1 cellular context compared by ENCODE assay signal in the genomic region with DNA sequence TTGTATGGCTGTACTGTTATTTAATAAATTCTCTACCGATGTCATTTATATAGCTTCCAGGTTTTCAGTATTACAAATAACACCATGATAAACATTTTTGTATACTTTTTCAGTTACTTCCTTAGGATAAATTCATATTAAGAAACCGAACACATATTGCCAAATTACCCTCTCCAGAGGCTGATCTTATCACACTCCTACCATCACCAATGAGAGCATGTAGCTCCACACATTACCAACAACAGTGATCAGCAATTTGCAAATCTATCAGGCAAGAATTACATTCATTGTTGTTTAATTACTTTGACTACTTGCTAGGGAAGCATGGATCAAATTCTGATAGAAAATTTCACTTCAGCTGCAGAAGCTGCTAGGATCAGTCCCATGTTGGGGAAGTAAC.
TF ChIP-seq lines count a peak whose summit lies in the region.

No MANE protein-coding gene starts in this region.

TF ChIP-seq in K562, 482 proteins besides CTCF, POLR2A, EP300 and RAD21:
- TF ChIP-seq KDM5B (IDR thresholded peaks at IDR 0.05; ENCODE audit: insufficient replicate concordance, low read depth, low read length) (no peak), HDAC6 (IDR thresholded peaks at IDR 0.05; ENCODE audit: low read depth, low read length) (no peak), ZNF175 (CRISPR knock-in tag; IDR thresholded peaks at IDR 0.05; ENCODE audit: low read depth) (no peak), ZNF318 (IDR thresholded peaks at IDR 0.05; ENCODE audit: borderline replicate concordance in 1 of 2, low read depth in 1 of 2) (no peak), ASH1L (IDR thresholded peaks at IDR 0.05; ENCODE audit: borderline replicate concordance, low read depth, partially characterized antibody) (no peak), CREB1 (IDR thresholded peaks at IDR 0.05) (no peak), CREB1 (CRISPR knock-in tag; IDR thresholded peaks at IDR 0.05) (no peak), FOXJ2 (tag; IDR thresholded peaks at IDR 0.05) (no peak), TAF15 (IDR thresholded peaks at IDR 0.05; ENCODE audit: low read depth, low read length) (no peak), SPI1 (IDR thresholded peaks at IDR 0.05; ENCODE audit: borderline replicate concordance, low read depth, low read length) (no peak), ZNF780A (CRISPR knock-in tag; IDR thresholded peaks at IDR 0.05) (no peak), MLX (CRISPR knock-in tag; conservative IDR thresholded peaks at IDR 0.05) (no peak), ZEB2 (IDR thresholded peaks at IDR 0.05) (no peak), ZNF445 (CRISPR knock-in tag; IDR thresholded peaks at IDR 0.05; ENCODE audit: low read depth) (no peak), ZNF124 (CRISPR knock-in tag; IDR thresholded peaks at IDR 0.05) (no peak)
- TF ChIP-seq, protein P1, sequence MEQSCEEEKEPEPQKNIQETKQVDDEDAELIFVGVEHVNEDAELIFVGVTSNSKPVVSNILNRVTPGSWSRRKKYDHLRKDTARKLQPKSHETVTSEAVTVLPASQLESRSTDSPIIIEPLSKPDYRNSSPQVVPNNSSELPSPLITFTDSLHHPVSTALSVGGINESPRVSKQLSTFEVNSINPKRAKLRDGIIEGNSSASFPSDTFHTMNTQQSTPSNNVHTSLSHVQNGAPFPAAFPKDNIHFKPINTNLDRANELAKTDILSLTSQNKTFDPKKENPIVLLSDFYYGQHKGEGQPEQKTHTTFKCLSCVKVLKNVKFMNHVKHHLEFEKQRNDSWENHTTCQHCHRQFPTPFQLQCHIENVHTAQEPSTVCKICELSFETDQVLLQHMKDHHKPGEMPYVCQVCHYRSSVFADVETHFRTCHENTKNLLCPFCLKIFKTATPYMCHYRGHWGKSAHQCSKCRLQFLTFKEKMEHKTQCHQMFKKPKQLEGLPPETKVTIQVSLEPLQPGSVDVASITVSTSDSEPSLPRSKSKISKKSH (CRISPR knock-in tag; IDR thresholded peaks at IDR 0.05), result no peak
TF ChIP-seq in K562: peak in this region for 0.
